Comparison of ENCODE assay signal across 19 cellular contexts in genomic region chr6:147033267-147033666, GRCh38.
A peak's percentile ranks its signal among the peaks of the same experiment; 100 is the strongest.
DNase-seq lines count a peak whose midpoint lies in the region; TF ChIP-seq lines count a peak whose summit lies in the region.
"Had no signal": no experiment of that assay in that cellular context is flagged by ENCODE, and none has a peak within 500 bp of the region (broad histone marks: within the 10 kb centered on the region; RNA-seq: fewer than 3 reads in every experiment).

No MANE protein-coding gene starts in this region.

- H2AFZ ChIP-seq in smooth muscle cell (ENCODE audit: low read depth), result no peak overlapping the region

- no peaks in the 10 kb centered on the region for H4K20me1 ChIP-seq in smooth muscle cell (ENCODE audit: low read depth)

- H3K9me3 ChIP-seq in HAP-1, result no peaks in the 10 kb centered on the region
- H3K9me3 ChIP-seq in SK-N-MC (ENCODE audit: low read depth, low read length), result no peaks in the 10 kb centered on the region
- no peaks in the 10 kb centered on the region for H3K9me3 ChIP-seq in smooth muscle cell (replicated peaks; ENCODE audit: low read depth)
- H3K9me3 ChIP-seq: SJSA1 had no signal

- TF ChIP-seq CTCF in smooth muscle cell (IDR thresholded peaks at IDR 0.05; ENCODE audit: borderline replicate concordance, insufficient read depth, poor library complexity, severe bottlenecking), result no peak

- H3K27me3 ChIP-seq in HAP-1 (ENCODE audit: low read depth) (no peaks in the 10 kb centered on the region), smooth muscle cell (ENCODE audit: low read depth) (no peaks in the 10 kb centered on the region)
- H3K27me3 ChIP-seq: SJSA1 had no signal

- in situ Hi-C loops in HAP-1 (cut with MboI; ENCODE audit: low sequenced_read_pairs), result no loop called here

- no peak overlapping the region for H3K9ac ChIP-seq in SK-N-MC (ENCODE audit: insufficient read length)
- H3K9ac ChIP-seq in smooth muscle cell (ENCODE audit: low read depth), result no peak overlapping the region

- H3K4me2 ChIP-seq in smooth muscle cell, result no peak overlapping the region

- no peaks in the 10 kb centered on the region for H3F3A ChIP-seq in smooth muscle cell (ENCODE audit: low read depth)

- WGBS in smooth muscle cell (ENCODE audit: low lambda C conversion rate), result 60% methylated on average over 2 of the region's 2 CpGs

- DNase-seq in HAP-1 (ENCODE audit: low spot score in 2 of 2), result peak; percentile 65 to 85
- DNase-seq in SK-N-MC (ENCODE audit: low read depth, low spot score), result peak; percentile 81
- DNase-seq in iPS DF 4.7 (ENCODE audit: extremely low read depth, low spot score), result peak; percentile 44
- no peak for DNase-seq in NCI-H1105 (lab: John Stamatoyannopoulos, UW)
- DNase-seq in NCI-H510A (lab: John Stamatoyannopoulos, UW), result no peak
- DNase-seq in DMS79 (lab: John Stamatoyannopoulos, UW), result no peak
- no peak for DNase-seq in smooth muscle cell (lab: John Stamatoyannopoulos, UW; ENCODE audit: unreplicated experiment)
- DNase-seq: activated CD4-positive, CD25-positive, alpha-beta regulatory T cell; activated naive CD8-positive, alpha-beta T cell treated with anti-CD3 and anti-CD28 coated beads, Interleukin-2, amount 10 ng/mL, durations not matched to agents 7 days and 5 days; dermis blood vessel endothelial cell; immature natural killer cell; naive thymus-derived CD4-positive, alpha-beta T cell; NCI-H2081; NCI-H748 treated with DMSO at 0.1 percent for 48 hours; PC-3; small intestine; stimulated activated CD8-positive, alpha-beta memory T cell treated with anti-CD3 and anti-CD28 coated beads, Interleukin-4, amount 100 ng/mL, for 48 hours had no signal

- H3K36me3 ChIP-seq in HAP-1 (replicated peaks) (no peaks in the 10 kb centered on the region), SK-N-MC (ENCODE audit: insufficient read depth, low read length) (no peaks in the 10 kb centered on the region), smooth muscle cell (ENCODE audit: low read depth) (no peaks in the 10 kb centered on the region)
- H3K36me3 ChIP-seq: SJSA1 had no signal

- no peak overlapping the region for H3K27ac ChIP-seq in SK-N-MC
- no peak overlapping the region for H3K27ac ChIP-seq in smooth muscle cell (ENCODE audit: low read depth)
- H3K27ac ChIP-seq: epithelial cell of prostate, SJSA1 had no signal

- H3K4me1 ChIP-seq in HAP-1 (peaks cover 6% of the 10 kb centered on the region), smooth muscle cell (ENCODE audit: low read depth) (no peaks in the 10 kb centered on the region)
- H3K4me1 ChIP-seq: SJSA1 had no signal

- H3K79me2 ChIP-seq in smooth muscle cell (ENCODE audit: low read depth), result no peaks in the 10 kb centered on the region

- H3K4me3 ChIP-seq in HAP-1 (no peak overlapping the region), SK-N-MC (peak overlapping the region; percentile 20; the same call in 1 of the 2 replicates), smooth muscle cell (no peak overlapping the region)
- H3K4me3 ChIP-seq: SJSA1 had no signal

Comparison
In these comparisons a context has a peak if more than half of its experiments do, and no peak if none do; other contexts are left out.
1. DNase-seq: peak in HAP-1 (2 of 2), SK-N-MC (single experiment) and iPS DF 4.7 (single experiment); none in NCI-H1105 (single experiment), NCI-H510A (single experiment), DMS79 (single experiment) and smooth muscle cell (single experiment).